31 cellular contexts compared by ENCODE assay signal in genomic region chr3:100834332-100834731, GRCh38.
"Had no signal": no experiment of that assay in that cellular context is flagged by ENCODE, and none has a peak within 500 bp of the region (broad histone marks: within the 10 kb centered on the region; RNA-seq: fewer than 3 reads in every experiment).

No MANE protein-coding gene starts in this region.

- H3K36me3 Mint-ChIP-seq: immature natural killer cell; mesothelial cell of epicardium; naive B cell; natural killer cell treated with Interleukin-12 subunit alpha and Interleukin-12 subunit beta and Interleukin-15 and Interleukin-18, amount 100 ng/mL, for 72 hours; stimulated activated naive B cell treated with anti-CD40 and anti-IgM and Interleukin-4, amounts not matched to agents 10 μg/mL and 1 μg/mL and 100 μg/mL, for 72 hours had no signal

- FAIRE-seq: islet of Langerhans, kidney had no signal

- H3K27ac ChIP-seq: left lung, lower lobe of right lung, neutrophil, ovary, right atrium auricular region, skin epidermis, stomach, testis, thyroid gland, transverse colon, upper lobe of left lung, vagina had no signal

- ATAC-seq: left colon; left lung; lower lobe of right lung; natural killer cell treated with Interleukin-12 subunit alpha and Interleukin-12 subunit beta and Interleukin-15 and Interleukin-18, amount 100 ng/mL, for 72 hours; sciatic nerve; stimulated activated naive B cell treated with anti-CD40 and anti-IgM and Interleukin-4, amounts not matched to agents 10 μg/mL and 1 μg/mL and 100 μg/mL, for 72 hours; stimulated activated naive CD8-positive, alpha-beta T cell treated with anti-CD3 and anti-CD28 coated beads, Interleukin-15, Interleukin-2, amounts not matched to agents 100 U/mL and 50 U/mL, for 24 hours had no signal

- H3K9me3 ChIP-seq: left lung, lower lobe of right lung, neutrophil, ovary, right atrium auricular region, stomach, testis, thyroid gland, transverse colon, upper lobe of left lung, vagina had no signal

- H3K4me3 Mint-ChIP-seq: immature natural killer cell; mesothelial cell of epicardium; naive B cell; natural killer cell treated with Interleukin-12 subunit alpha and Interleukin-12 subunit beta and Interleukin-15 and Interleukin-18, amount 100 ng/mL, for 72 hours; stimulated activated naive B cell treated with anti-CD40 and anti-IgM and Interleukin-4, amounts not matched to agents 10 μg/mL and 1 μg/mL and 100 μg/mL, for 72 hours had no signal

- H3K4me3 ChIP-seq: left lung, lower lobe of right lung, ovary, right atrium auricular region, skin epidermis, stomach, testis, thyroid gland, transverse colon, upper lobe of left lung, vagina had no signal

- H3K36me3 ChIP-seq: left lung, neutrophil, ovary, right atrium auricular region, thyroid gland, transverse colon, upper lobe of left lung, vagina had no signal

- H3K27me3 ChIP-seq: left lung, ovary, right atrium auricular region, stomach, testis, thyroid gland, transverse colon, upper lobe of left lung, vagina had no signal

- DNase-seq: hippocampal formation; immature natural killer cell; kidney; left colon; left lung; lower lobe of right lung; mammary epithelial cell; mesendoderm; naive B cell; occipital lobe; ovary; stimulated activated CD4-positive, alpha-beta T cell treated with anti-CD3 and anti-CD28 coated beads, Interleukin-12 subunit alpha, Interleukin-12 subunit beta, amount 100 ng/mL, for 4 hours; stimulated activated CD4-positive, alpha-beta T cell treated with anti-CD3 and anti-CD28 coated beads, Interleukin-15, amount 100 ng/mL, for 24 hours; stimulated activated CD4-positive, alpha-beta T cell treated with anti-CD3 and anti-CD28 coated beads, Interleukin-2, amount 100 ng/mL, for 24 hours; stimulated activated CD4-positive, alpha-beta T cell treated with anti-CD3 and anti-CD28 coated beads, Interleukin-4, amount 100 ng/mL, for 1 hour; stimulated activated naive B cell treated with anti-CD40 and anti-IgM and Interleukin-4, amounts not matched to agents 10 μg/mL and 1 μg/mL and 100 μg/mL, for 72 hours; stimulated activated naive CD8-positive, alpha-beta T cell treated with anti-CD3 and anti-CD28 coated beads, Interleukin-15, Interleukin-2, amounts not matched to agents 100 U/mL and 50 U/mL, for 24 hours; stomach; testis; thyroid gland; transverse colon; upper lobe of left lung had no signal

- H3K9me3 Mint-ChIP-seq: mesothelial cell of epicardium, naive B cell had no signal

- H3K4me1 ChIP-seq: left lung, lower lobe of right lung, right atrium auricular region, stomach, testis, thyroid gland, transverse colon, upper lobe of left lung, vagina had no signal

- H3K4me1 Mint-ChIP-seq: immature natural killer cell; mesothelial cell of epicardium; naive B cell; stimulated activated naive B cell treated with anti-CD40 and anti-IgM and Interleukin-4, amounts not matched to agents 10 μg/mL and 1 μg/mL and 100 μg/mL, for 72 hours had no signal

- H3K27ac Mint-ChIP-seq: immature natural killer cell; mesothelial cell of epicardium; natural killer cell treated with Interleukin-12 subunit alpha and Interleukin-12 subunit beta and Interleukin-15 and Interleukin-18, amount 100 ng/mL, for 72 hours; progenitor cell of endocrine pancreas; stimulated activated naive B cell treated with anti-CD40 and anti-IgM and Interleukin-4, amounts not matched to agents 10 μg/mL and 1 μg/mL and 100 μg/mL, for 72 hours had no signal
